ENCODE assay signal across 25 cellular contexts in genomic region chrX:40383969-40384368, GRCh38.
DNase-seq lines count a peak whose midpoint lies in the region; ATAC-seq, FAIRE-seq and TF ChIP-seq lines count a peak whose summit lies in the region.
"Had no signal": no experiment of that assay in that cellular context is flagged by ENCODE, and none has a peak within 500 bp of the region (broad histone marks: within the 10 kb centered on the region; RNA-seq: fewer than 3 reads in every experiment).

No MANE protein-coding gene starts in this region.

- H3K27ac Mint-ChIP-seq in neural progenitor cell, result no peak overlapping the region
- H3K27ac Mint-ChIP-seq: activated naive CD8-positive, alpha-beta T cell treated with anti-CD3 and anti-CD28 coated beads, Interleukin-2, amount 10 ng/mL, durations not matched to agents 7 days and 5 days; activated T-helper 2 cell treated with anti-CD3 and anti-CD28 coated beads, Interferon-gamma antibody, Interleukin-2, Interleukin-4, amounts not matched to agents 10 μg/mL and 5 μg/mL and 100 μg/mL, durations not matched to agents 14 hours and 24 hours and 36 hours; CD4-positive, alpha-beta T cell; T-helper 2 cell treated with Interferon-gamma antibody and Interleukin-4, amounts not matched to agents 5 μg/mL and 100 μg/mL, for 36 hours had no signal

- DNase-seq in ACHN (peak; percentile 60), K562 (ENCODE audit: extremely low read depth in 1 of 4, low spot score in 3 of 4) (no peak), neural progenitor cell (ENCODE audit: low spot score) (no peak)
- no peak for DNase-seq in stimulated activated naive CD4-positive, alpha-beta T cell treated with Interleukin-2 at 50 U/mL for 16 hours (lab: John Stamatoyannopoulos, UW)
- DNase-seq: activated naive CD8-positive, alpha-beta T cell treated with anti-CD3 and anti-CD28 coated beads, Interleukin-2, amount 10 ng/mL, durations not matched to agents 7 days and 5 days; CD4-positive, alpha-beta T cell; DMS 273 treated with DMSO at 0.1 percent for 48 hours; KBM-7; kidney; mammary epithelial cell; NCI-H187; NCI-H345; NCI-H774; Right ventricle myocardium superior; transverse colon; WERI-Rb-1 had no signal

- POLR2A ChIA-PET in K562 (lab: Yijun Ruan, JAX), result interaction anchor here (0.6 to 1.0 kb wide), 2 partner anchors 13 to 730 kb away, joined by 3 read pairs; no protein-coding TSS in a partner anchor

- H3K9ac ChIP-seq in BLaER1 treated with 17β-estradiol and CSF1 and Interleukin-3, amounts not matched to agents 10 nM and 100 nM, result peak overlapping the region in 1 of 11 experiments; percentile 46; a peak in 1 of 22 replicates
- H3K9ac ChIP-seq in K562 (ENCODE audit: insufficient read depth in 1 of 2, low read depth in 2 of 2, low read length in 2 of 2) (no peak overlapping the region), neural progenitor cell (no peak overlapping the region)

- H3K4me3 ChIP-seq in BLaER1 treated with 17β-estradiol and CSF1 and Interleukin-3, amounts not matched to agents 10 nM and 100 nM, result no peak overlapping the region
- no peak overlapping the region for H3K4me3 ChIP-seq in K562
- H3K4me3 ChIP-seq in neural progenitor cell, result no peak overlapping the region
- H3K4me3 ChIP-seq: transverse colon had no signal

- H3K4me3 Mint-ChIP-seq in neural progenitor cell, result no peak overlapping the region
- H3K4me3 Mint-ChIP-seq: activated naive CD8-positive, alpha-beta T cell treated with anti-CD3 and anti-CD28 coated beads, Interleukin-2, amount 10 ng/mL, durations not matched to agents 7 days and 5 days; CD4-positive, alpha-beta T cell; central memory CD8-positive, alpha-beta T cell; T-helper 2 cell treated with Interferon-gamma antibody and Interleukin-4, amounts not matched to agents 5 μg/mL and 100 μg/mL, for 36 hours had no signal

- H3K27ac ChIP-seq in BLaER1 treated with 17β-estradiol and CSF1 and Interleukin-3, amounts not matched to agents 10 nM and 100 nM, result peak overlapping the region in 6 of 11 experiments; percentile 47 to 78 (median 64); a peak in 8 of 22 replicates
- H3K27ac ChIP-seq in K562 (ENCODE audit: extremely low read depth, low read depth, low read length), result no peak overlapping the region
- no peak overlapping the region for H3K27ac ChIP-seq in neural progenitor cell
- H3K27ac ChIP-seq: transverse colon, WERI-Rb-1 had no signal

- FAIRE-seq in K562 (lab: Jason Lieb, UNC), result no peak
- FAIRE-seq: endothelial cell of umbilical vein, G401.6, kidney had no signal

- peaks cover 18% of the 10 kb centered on the region for H3F3A ChIP-seq in neural progenitor cell (ENCODE audit: low read depth)

- H3K27me3 Mint-ChIP-seq in neural progenitor cell (ENCODE audit: insufficient read depth, low read depth), result peaks cover 2% of the 10 kb centered on the region
- H3K27me3 Mint-ChIP-seq: CD4-positive, alpha-beta T cell; central memory CD8-positive, alpha-beta T cell had no signal

- BruUV-seq in K562 (replicated peaks; lab: Mats Ljungman, UMichigan), result no TSS peak

- ATAC-seq in HG03378 (IDR thresholded peaks at IDR 0.05; ENCODE audit: unreplicated experiment) (peak; percentile 46), K562 (no peak), HG03565 (IDR thresholded peaks at IDR 0.05; ENCODE audit: unreplicated experiment) (no peak), HG03354 (IDR thresholded peaks at IDR 0.05; ENCODE audit: poor library complexity, severe bottlenecking, unreplicated experiment) (no peak)

- H3K9me1 ChIP-seq in K562 (ENCODE audit: control insufficient read depth, insufficient read depth, low read length), result peaks cover 4% of the 10 kb centered on the region

- TF ChIP-seq EP300 in K562 (IDR thresholded peaks at IDR 0.05; ENCODE audit: low read length), result no peak

- no peak for TF ChIP-seq POLR2A in K562 (conservative IDR thresholded peaks at IDR 0.05)

- intact Hi-C loops in K562 (cut with micrococcal nuclease), result no loop called here

- TF ChIP-seq CTCF in K562 (IDR thresholded peaks at IDR 0.05 in 2 of 3, conservative IDR thresholded peaks at IDR 0.05 in 1 of 3; ENCODE audit: insufficient read depth in 2 of 3, low read depth in 1 of 3, low read length in 3 of 3) (no peak), neural progenitor cell (IDR thresholded peaks at IDR 0.05) (no peak)

- H3K4me2 ChIP-seq in BLaER1 treated with 17β-estradiol and CSF1 and Interleukin-3, amounts not matched to agents 10 nM and 100 nM, result peak overlapping the region in 9 of 11 experiments; percentile 32 to 85 (median 67); a peak in 18 of 22 replicates
- H3K4me2 ChIP-seq in K562 (ENCODE audit: insufficient read depth, low read length) (no peak overlapping the region), neural progenitor cell (no peak overlapping the region)

- CTCF ChIA-PET in K562 (lab: Yijun Ruan, JAX; ENCODE audit: low intra/inter-chr PET ratio), result no interaction called here

- H3K4me1 ChIP-seq in BLaER1 treated with 17β-estradiol and CSF1 and Interleukin-3, amounts not matched to agents 10 nM and 100 nM, result peaks cover 32 to 74% (median 62%) of the 10 kb centered on the region in 10 experiments
- H3K4me1 ChIP-seq in K562 (replicated peaks in 1 of 2; ENCODE audit: control insufficient read depth in 2 of 2, insufficient read depth in 2 of 2, low read length in 2 of 2), result no peaks in the 10 kb centered on the region; a peak in 2 of 5 replicates
- H3K4me1 ChIP-seq in neural progenitor cell, result peaks cover 20% of the 10 kb centered on the region
- H3K4me1 ChIP-seq: transverse colon had no signal

- no peaks in the 10 kb centered on the region for H3K36me3 ChIP-seq in BLaER1 treated with 17β-estradiol and CSF1 and Interleukin-3, amounts not matched to agents 10 nM and 100 nM
- H3K36me3 ChIP-seq in K562 (ENCODE audit: control insufficient read depth, insufficient read depth, low read length) (no peaks in the 10 kb centered on the region), neural progenitor cell (no peaks in the 10 kb centered on the region)
- H3K36me3 ChIP-seq: transverse colon, WERI-Rb-1 had no signal

- H3K9me3 Mint-ChIP-seq in neural progenitor cell, result peaks cover 12% of the 10 kb centered on the region
- H3K9me3 Mint-ChIP-seq: activated naive CD8-positive, alpha-beta T cell treated with anti-CD3 and anti-CD28 coated beads, Interleukin-2, amount 10 ng/mL, durations not matched to agents 7 days and 5 days; activated T-helper 2 cell treated with anti-CD3 and anti-CD28 coated beads, Interferon-gamma antibody, Interleukin-2, Interleukin-4, amounts not matched to agents 10 μg/mL and 5 μg/mL and 100 μg/mL, durations not matched to agents 14 hours and 24 hours and 36 hours; CD4-positive, alpha-beta T cell; central memory CD8-positive, alpha-beta T cell; T-helper 2 cell treated with Interferon-gamma antibody and Interleukin-4, amounts not matched to agents 5 μg/mL and 100 μg/mL, for 36 hours had no signal

- H3K4me1 Mint-ChIP-seq in neural progenitor cell, result peaks cover 12% of the 10 kb centered on the region
- H3K4me1 Mint-ChIP-seq: central memory CD8-positive, alpha-beta T cell had no signal

- H3K36me3 Mint-ChIP-seq in neural progenitor cell, result no peaks in the 10 kb centered on the region
- H3K36me3 Mint-ChIP-seq: activated naive CD8-positive, alpha-beta T cell treated with anti-CD3 and anti-CD28 coated beads, Interleukin-2, amount 10 ng/mL, durations not matched to agents 7 days and 5 days had no signal

- TF ChIP-seq RAD21 in K562 (CRISPR knock-in tag; conservative IDR thresholded peaks at IDR 0.05 in 1 of 2, IDR thresholded peaks at IDR 0.05 in 1 of 2), result no peak

- WGBS in K562 (ENCODE audit: insufficient coverage, low coverage, missing lambda C conversion rate), result 15% methylated on average over 4 of the region's 4 CpGs

- no peaks in the 10 kb centered on the region for H4K20me1 ChIP-seq in BLaER1 treated with 17β-estradiol and CSF1 and Interleukin-3, amounts not matched to agents 10 nM and 100 nM
- no peaks in the 10 kb centered on the region for H4K20me1 ChIP-seq in K562 (replicated peaks; ENCODE audit: control insufficient read depth, insufficient read depth, low read length)
- H4K20me1 ChIP-seq in neural progenitor cell (ENCODE audit: low read depth), result no peaks in the 10 kb centered on the region

- H3K79me2 ChIP-seq in K562 (ENCODE audit: control insufficient read depth, insufficient read depth, low read length) (no peaks in the 10 kb centered on the region), neural progenitor cell (ENCODE audit: low read depth) (no peaks in the 10 kb centered on the region)

- no peaks in the 10 kb centered on the region for H3K27me3 ChIP-seq in BLaER1 treated with 17β-estradiol and CSF1 and Interleukin-3, amounts not matched to agents 10 nM and 100 nM
- H3K27me3 ChIP-seq in K562 (ENCODE audit: control insufficient read depth in 2 of 2, insufficient read depth in 2 of 2, low read length in 2 of 2) (peaks cover 0 to 6% of the 10 kb centered on the region in 2 experiments; a peak in 2 of 5 replicates), neural progenitor cell (no peaks in the 10 kb centered on the region)
- H3K27me3 ChIP-seq: transverse colon had no signal

- peaks cover 0 to 8% (median 0%) of the 10 kb centered on the region in 11 experiments; a peak in 2 of 22 replicates for H3K9me3 ChIP-seq in BLaER1 treated with 17β-estradiol and CSF1 and Interleukin-3, amounts not matched to agents 10 nM and 100 nM (replicated peaks in 1 of 11)
- H3K9me3 ChIP-seq in K562 (replicated peaks; ENCODE audit: control insufficient read depth, insufficient read depth, low read depth, low read length) (no peaks in the 10 kb centered on the region), neural progenitor cell (ENCODE audit: low read depth) (peaks cover 4% of the 10 kb centered on the region)
- H3K9me3 ChIP-seq: transverse colon had no signal

- in situ Hi-C loops in ACHN (cut with HindIII; ENCODE audit: low pct_ligation_motif_present, low pct_unique_long_range_greater_than_20kb, low sequenced_read_pairs), result no loop called here
- in situ Hi-C loops in K562 (cut with MboI), result no loop called here

- H2AFZ ChIP-seq in K562 (ENCODE audit: low read depth, low read length) (peak overlapping the region; percentile 66; the same call in 1 of the 2 replicates), neural progenitor cell (replicated peaks) (no peak overlapping the region)

Comparison
In these comparisons a context has a peak if more than half of its experiments do, and no peak if none do; other contexts are left out.
1. H3K27ac ChIP-seq: peak in BLaER1 treated with 17β-estradiol and CSF1 and Interleukin-3, amounts not matched to agents 10 nM and 100 nM (6 of 11); none in K562 (single experiment) and neural progenitor cell (single experiment).
2. H3K4me2 ChIP-seq: peak in BLaER1 treated with 17β-estradiol and CSF1 and Interleukin-3, amounts not matched to agents 10 nM and 100 nM (9 of 11); none in K562 (single experiment) and neural progenitor cell (single experiment).